ENCODE assay signal across 33 cellular contexts in genomic region chr21:39430954-39431353, GRCh38. TPM values are rescaled to one million over a fixed set of nuclear protein-coding genes. Genes with fewer than 3 reads are reported as not detected.
"Had no signal": no experiment of that assay in that cellular context is flagged by ENCODE, and none has a peak within 500 bp of the region (broad histone marks: within the 10 kb centered on the region; RNA-seq: fewer than 3 reads in every experiment).

No MANE protein-coding gene starts in this region.

- H3K36me3 ChIP-seq: breast epithelium, ovary, prostate gland, sigmoid colon, uterus had no signal

- H3K27ac ChIP-seq: breast epithelium, coronary artery, dorsolateral prefrontal cortex, gastroesophageal sphincter, ovary, prostate gland, sigmoid colon, uterus had no signal

- H3K27me3 ChIP-seq: breast epithelium, dorsolateral prefrontal cortex, gastroesophageal sphincter, ovary, sigmoid colon, uterus had no signal

- H3K4me1 ChIP-seq: breast epithelium, prostate gland, uterus had no signal

- FAIRE-seq: endothelial cell of umbilical vein, keratinocyte, small intestine had no signal

- DNase-seq: activated CD4-positive, alpha-beta T cell treated with anti-CD3 and anti-CD28 coated beads for 1 hour; activated CD4-positive, alpha-beta T cell treated with anti-CD3 and anti-CD28 coated beads, Interleukin-2, amount 50 U/mL, for 1 hour; activated CD8-positive, alpha-beta T cell treated with anti-CD3 and anti-CD28 coated beads for 36 hours; activated gamma-delta T cell treated with Interleukin-2 at 50 U/mL for 16 hours; activated naive CD4-positive, alpha-beta T cell treated with anti-CD3 and anti-CD28 coated beads, Interleukin-2, amount 50 U/mL, for 16 hours; activated naive CD8-positive, alpha-beta T cell treated with anti-CD3 and anti-CD28 coated beads, Interleukin-2, amount 50 U/mL, for 24 hours; activated T-cell treated with anti-CD3 and anti-CD28 coated beads, Interleukin-2, amount 50 U/mL, for 4 hours; amygdala; dorsolateral prefrontal cortex; effector memory CD8-positive, alpha-beta T cell; hippocampal formation; left cardiac atrium; mesenchymal stem cell; ovary; retina; sigmoid colon; small intestine; stimulated activated CD4-positive, alpha-beta T cell treated with anti-CD3 and anti-CD28 coated beads, Interleukin-1b, Interleukin-23, amount 100 ng/mL, for 48 hours; stimulated activated CD4-positive, alpha-beta T cell treated with anti-CD3 and anti-CD28 coated beads, Interleukin-4, amount 100 ng/mL, for 4 hours; stimulated activated CD8-positive, alpha-beta memory T cell treated with anti-CD3 and anti-CD28 coated beads, Interleukin-4, amount 100 ng/mL, for 48 hours; stimulated activated naive CD8-positive, alpha-beta T cell treated with anti-CD3 and anti-CD28 coated beads, Interleukin-15, amount 100 ng/mL, for 72 hours; substantia nigra; T-helper 9 cell; uterus had no signal

- H3K4me3 ChIP-seq: breast epithelium, coronary artery, dorsolateral prefrontal cortex, gastroesophageal sphincter, ovary, prostate gland, sigmoid colon, uterus had no signal

- H3K9me3 ChIP-seq: breast epithelium, gastroesophageal sphincter, ovary, prostate gland, sigmoid colon, uterus had no signal

RNA-seq across cellular contexts. Expression of gene LCA5L, which starts 14.6 kb away (rescaled TPM):
- total RNA-seq: activated T-helper 17 cell treated with anti-CD3 and anti-CD28 coated beads, Interleukin-2, amount 50 U/mL, for 72 hours; mononuclear cell; natural killer cell treated with Interleukin-12 subunit alpha and Interleukin-12 subunit beta and Interleukin-15 and Interleukin-18, amount 100 ng/mL, for 72 hours had no signal

RNA-seq across cellular contexts. Expression of gene SH3BGR, which starts 20.8 kb away (rescaled TPM):
- total RNA-seq: mononuclear cell had no signal
- polyA plus RNA-seq: endothelial cell of umbilical vein had no signal
